Comparison of ENCODE assay signal across 10 cellular contexts in genomic region chr9:114278881-114279570, GRCh38. TPM values are rescaled to one million over a fixed set of nuclear protein-coding genes. Genes with fewer than 3 reads are reported as not detected.
DNase-seq lines count a peak whose midpoint lies in the region; ATAC-seq and TF ChIP-seq lines count a peak whose summit lies in the region.
"Had no signal": no experiment of that assay in that cellular context is flagged by ENCODE, and none has a peak within 500 bp of the region (broad histone marks: within the 10 kb centered on the region; RNA-seq: fewer than 3 reads in every experiment).

No MANE protein-coding gene starts in this region.

- TF ChIP-seq CTCF in RWPE1 (conservative IDR thresholded peaks at IDR 0.05; ENCODE audit: low read depth) = no peak
- TF ChIP-seq CTCF in foreskin fibroblast (IDR thresholded peaks at IDR 0.05; ENCODE audit: low read depth, low read length) = no peak

- H3K27me3 ChIP-seq in H7 (ENCODE audit: control insufficient read depth, insufficient read depth, low read length) = no peaks in the 10 kb centered on the region

- H3K27ac ChIP-seq in RWPE1 = peak overlapping the region; percentile 94
- H3K27ac ChIP-seq in skin epidermis = peak overlapping the region in 11 of 21 experiments; percentile 11 to 67 (median 43)

- peak; percentile 16 for DNase-seq in H7
- DNase-seq in RWPE1 (ENCODE audit: low spot score) = peak; percentile 94
- DNase-seq in foreskin fibroblast = peak; percentile 45 to 60
- DNase-seq in stimulated activated CD4-positive, alpha-beta T cell treated with anti-CD3 and anti-CD28 coated beads, Interleukin-4, amount 100 ng/mL, for 24 hours = no peak
- DNase-seq: NCI-H2081, SW 1271 had no signal

- no peak for ATAC-seq in GM19023 (IDR thresholded peaks at IDR 0.05; ENCODE audit: unreplicated experiment)
- ATAC-seq in GM21390 (IDR thresholded peaks at IDR 0.05; ENCODE audit: unreplicated experiment) = no peak
- ATAC-seq: left colon had no signal

- H3K36me3 ChIP-seq in H7 (replicated peaks; ENCODE audit: control insufficient read depth, insufficient read depth, low read length) = no peaks in the 10 kb centered on the region; the same call in none of the 2 replicates

- CTCF ChIA-PET in RWPE1 (lab: Yijun Ruan, JAX) = interaction anchor here (0.6 to 3.3 kb wide), 3 partner anchors 9 to 124 kb away, joined by 3 to 10 read pairs (median 6); no protein-coding TSS in a partner anchor

- POLR2A ChIA-PET in RWPE1 (lab: Yijun Ruan, JAX; ENCODE audit: low non-redundant PET) = no interaction called here

- H3K4me3 ChIP-seq in H7 (ENCODE audit: insufficient read depth, low read depth, low read length) (no peak overlapping the region), foreskin fibroblast (ENCODE audit: low read depth in 1 of 2, low read length in 2 of 2) (no peak overlapping the region), skin epidermis (no peak overlapping the region)

RNA-seq across cellular contexts. Expression of gene ORM1, which starts 43.9 kb away (rescaled TPM):
- not detected in 2 replicates for total RNA-seq in H7 (2014; rRNA removed; shearing (Covaris generic))
- total RNA-seq: left colon had no signal

RNA-seq across cellular contexts. Expression of gene ORM2, which starts 50.6 kb away (rescaled TPM):
- 1.2 and 2.2 TPM in 2 replicates for total RNA-seq in H7 (2014; rRNA removed; shearing (Covaris generic))
- total RNA-seq: left colon had no signal
